ENCODE assay signal across 23 cellular contexts in genomic region chr22:21082248-21082647, GRCh38. TPM values are rescaled to one million over a fixed set of nuclear protein-coding genes. Genes with fewer than 3 reads are reported as not detected.
A peak's percentile ranks its signal among the peaks of the same experiment; 100 is the strongest.
DNase-seq lines count a peak whose midpoint lies in the region; ATAC-seq, FAIRE-seq and TF ChIP-seq lines count a peak whose summit lies in the region.
"Had no signal": no experiment of that assay in that cellular context is flagged by ENCODE, and none has a peak within 500 bp of the region (broad histone marks: within the 10 kb centered on the region; RNA-seq: fewer than 3 reads in every experiment).

No MANE protein-coding gene starts in this region.

- H2AFZ ChIP-seq in astrocyte (ENCODE audit: low read depth, low read length) (no peak overlapping the region), OCI-LY7 (ENCODE audit: low read length) (no peak overlapping the region)

- BruUV-seq in MCF 10A (replicated peaks; lab: Mats Ljungman, UMichigan) (no TSS peak), OCI-LY7 (replicated peaks; lab: Mats Ljungman, UMichigan) (no TSS peak)

- CTCF ChIA-PET in MCF 10A (lab: Yijun Ruan, JAX) = interaction anchor here (0.6 to 1.0 kb wide), 2 partner anchors 43 to 66 kb away, joined by 3 to 6 read pairs; no protein-coding TSS in a partner anchor
- CTCF ChIA-PET in OCI-LY7 (lab: Charles Lee; ENCODE audit: unreplicated experiment) = no interaction called here

- ATAC-seq in HG03159 (IDR thresholded peaks at IDR 0.05; ENCODE audit: unreplicated experiment) = no peak
- ATAC-seq: HCT116 had no signal

- H3K9me3 ChIP-seq in breast epithelium = no peaks in the 10 kb centered on the region
- no peaks in the 10 kb centered on the region for H3K9me3 ChIP-seq in astrocyte (ENCODE audit: insufficient read depth, low read depth, low read length)
- H3K9me3 ChIP-seq in OCI-LY7 (ENCODE audit: low read length) = no peaks in the 10 kb centered on the region
- H3K9me3 ChIP-seq: MG63 had no signal

- H3K4me1 ChIP-seq in breast epithelium (no peaks in the 10 kb centered on the region), astrocyte (ENCODE audit: insufficient read depth, low read length) (no peaks in the 10 kb centered on the region), OCI-LY7 (ENCODE audit: insufficient read depth, low read length, poor library complexity, severe bottlenecking) (no peaks in the 10 kb centered on the region)

- in situ Hi-C loops in KBM-7 (cut with MboI; ENCODE audit: low pct_unique_long_range_greater_than_20kb, low sequenced_read_pairs) = no loop called here

- TF ChIP-seq CTCF in MCF 10A (IDR thresholded peaks at IDR 0.05; ENCODE audit: unreplicated experiment) = no peak
- no peak for TF ChIP-seq CTCF in breast epithelium (IDR thresholded peaks at IDR 0.05)
- TF ChIP-seq CTCF in astrocyte (IDR thresholded peaks at IDR 0.05; ENCODE audit: insufficient read depth, low read depth, low read length) = no peak
- no peak for TF ChIP-seq CTCF in OCI-LY7 (conservative IDR thresholded peaks at IDR 0.05; ENCODE audit: low read length)

- no peaks in the 10 kb centered on the region for H3K36me3 Mint-ChIP-seq in MCF 10A (ENCODE audit: insufficient read depth, unreplicated experiment)
- H3K36me3 Mint-ChIP-seq in astrocyte (ENCODE audit: low read depth, unreplicated experiment) = no peaks in the 10 kb centered on the region
- H3K36me3 Mint-ChIP-seq: CD14-positive monocyte had no signal

- H3K4me3 ChIP-seq in breast epithelium (no peak overlapping the region), astrocyte (ENCODE audit: insufficient read depth, low read depth, low read length) (no peak overlapping the region), OCI-LY7 (ENCODE audit: low read depth, low read length, poor library complexity, severe bottlenecking) (no peak overlapping the region)
- H3K4me3 ChIP-seq: MG63 had no signal

- no peak overlapping the region for H3K4me3 Mint-ChIP-seq in MCF 10A (ENCODE audit: unreplicated experiment)
- H3K4me3 Mint-ChIP-seq in astrocyte (ENCODE audit: unreplicated experiment) = no peak overlapping the region
- H3K4me3 Mint-ChIP-seq: CD14-positive monocyte had no signal

- intact Hi-C loops in MCF 10A (cut with micrococcal nuclease) = no loop called here
- intact Hi-C loops in breast epithelium (cut with DNase I; ENCODE audit: low total_unique reads) = no loop called here
- intact Hi-C loops in head of caudate nucleus (cut with DNase I) = no loop called here
- intact Hi-C loops in OCI-LY7 (cut with micrococcal nuclease; ENCODE audit: unreplicated experiment) = no loop called here

- POLR2A ChIA-PET in MCF 10A (lab: Yijun Ruan, JAX) (interaction anchor here (0.7 kb wide), 1 partner anchor 79 kb away, joined by 4 read pairs; no protein-coding TSS in a partner anchor), OCI-LY7 (lab: Charles Lee) (no interaction called here)

- H3K4me2 ChIP-seq in astrocyte (ENCODE audit: low read length) (no peak overlapping the region), OCI-LY7 (ENCODE audit: low read length) (no peak overlapping the region)

- peak; percentile 12 for DNase-seq in MCF 10A (ENCODE audit: unreplicated experiment)
- DNase-seq in breast epithelium (ENCODE audit: low spot score in 2 of 2) = no peak
- DNase-seq in astrocyte (ENCODE audit: low read depth) = peak; percentile 25
- peak in 24 of 42 donors; percentile 5 to 62 (median 20) for DNase-seq in head of caudate nucleus
- no peak for DNase-seq in OCI-LY7 (ENCODE audit: low spot score)
- DNase-seq in KBM-7 = no peak
- no peak for DNase-seq in inferior parietal cortex (ENCODE audit: extremely low spot score)
- DNase-seq: COR-L47, DMS153, MG63, NCI-H1105 treated with DMSO at 0.1 percent for 48 hours, NCI-H1930, NCI-H2171, NCI-H510A treated with DMSO at 0.1 percent for 48 hours, SHP77 treated with DMSO at 0.1 percent for 48 hours had no signal

- H3K9me2 ChIP-seq in OCI-LY7 (ENCODE audit: insufficient read depth, low read length) = no peaks in the 10 kb centered on the region

- H3K4me1 Mint-ChIP-seq in MCF 10A (ENCODE audit: insufficient read depth, unreplicated experiment) = no peaks in the 10 kb centered on the region
- H3K4me1 Mint-ChIP-seq in astrocyte (ENCODE audit: low read depth, unreplicated experiment) = no peaks in the 10 kb centered on the region
- H3K4me1 Mint-ChIP-seq: CD14-positive monocyte had no signal

- no peak for TF ChIP-seq POLR2A in breast epithelium (IDR thresholded peaks at IDR 0.05)

- H3K27ac ChIP-seq in breast epithelium (no peak overlapping the region), astrocyte (ENCODE audit: low read depth, low read length) (no peak overlapping the region), OCI-LY7 (ENCODE audit: low read depth, low read length, poor library complexity, severe bottlenecking) (no peak overlapping the region)

- H4K20me1 ChIP-seq in astrocyte (ENCODE audit: insufficient read depth, low read length) (no peaks in the 10 kb centered on the region), OCI-LY7 (ENCODE audit: insufficient read depth, low read length) (no peaks in the 10 kb centered on the region)

- H3K27me3 ChIP-seq in breast epithelium (no peaks in the 10 kb centered on the region), astrocyte (ENCODE audit: insufficient read depth, low read length) (no peaks in the 10 kb centered on the region)
- H3K27me3 ChIP-seq: MG63 had no signal

- H3K36me3 ChIP-seq in breast epithelium = no peaks in the 10 kb centered on the region
- H3K36me3 ChIP-seq in astrocyte (ENCODE audit: insufficient read depth, low read length) = no peaks in the 10 kb centered on the region
- H3K36me3 ChIP-seq in OCI-LY7 (ENCODE audit: insufficient read depth, low read length) = no peaks in the 10 kb centered on the region
- H3K36me3 ChIP-seq: MG63 had no signal

- no peak for FAIRE-seq in astrocyte (lab: Jason Lieb, UNC)
- FAIRE-seq: A204.1, G401.6, GM12891, GM19239 had no signal

- H3K27me3 Mint-ChIP-seq in MCF 10A (ENCODE audit: insufficient read depth, unreplicated experiment) = no peaks in the 10 kb centered on the region
- peaks cover 4% of the 10 kb centered on the region for H3K27me3 Mint-ChIP-seq in astrocyte (ENCODE audit: low read depth, unreplicated experiment)

- H3K27ac Mint-ChIP-seq in MCF 10A (ENCODE audit: low read depth, unreplicated experiment) = no peak overlapping the region
- no peak overlapping the region for H3K27ac Mint-ChIP-seq in astrocyte (ENCODE audit: unreplicated experiment)
- H3K27ac Mint-ChIP-seq: CD14-positive monocyte had no signal

- no peaks in the 10 kb centered on the region for H3K9me3 Mint-ChIP-seq in MCF 10A (ENCODE audit: unreplicated experiment)
- H3K9me3 Mint-ChIP-seq in astrocyte (ENCODE audit: unreplicated experiment) = no peaks in the 10 kb centered on the region
- H3K9me3 Mint-ChIP-seq: CD14-positive monocyte had no signal

- no peak overlapping the region for H3K9ac ChIP-seq in astrocyte (ENCODE audit: low read length)

- H3K79me2 ChIP-seq in astrocyte (ENCODE audit: insufficient read depth, low read length) (no peaks in the 10 kb centered on the region), OCI-LY7 (ENCODE audit: insufficient read depth, low read depth, low read length) (no peaks in the 10 kb centered on the region)

RNA-seq across cellular contexts. Expression of gene LRRC74B, which starts 36.5 kb away (rescaled TPM):
- total RNA-seq in MCF 10A (2022) = not detected in 2 replicates
- not detected for total RNA-seq in breast epithelium
- total RNA-seq in astrocyte = 0.19 TPM in 1 of 2 replicates, not detected in the other
- total RNA-seq in OCI-LY7 (2014; rRNA removed; shearing (Covaris generic)) = not detected in 2 replicates
- not detected in 2 replicates for total RNA-seq in OCI-LY7 (2022)
- total RNA-seq: HT-29 had no signal

RNA-seq across cellular contexts. Expression of gene SLC7A4, which starts 49.9 kb away (rescaled TPM):
- total RNA-seq in MCF 10A (2022) (not detected in 2 replicates), breast epithelium (1 to 10 TPM; 1.6 to 2.4 (median 2.0) TPM), astrocyte (0.31 and 0.93 TPM in 2 replicates), OCI-LY7 (2022) (not detected in 2 replicates)
- total RNA-seq in OCI-LY7 (2014; rRNA removed; shearing (Covaris generic)) = not detected in 2 replicates
- total RNA-seq: HT-29 had no signal

Comparison
In these comparisons a context has a peak if more than half of its experiments do, and no peak if none do; other contexts are left out.
1. DNase-seq: peak in MCF 10A (single experiment), astrocyte (single experiment) and head of caudate nucleus (24 of 42); none in breast epithelium (0 of 2), OCI-LY7 (single experiment), KBM-7 (single experiment) and inferior parietal cortex (single experiment).